Comparison of ENCODE assay signal across 34 cellular contexts in genomic region chr4:40347472-40347871, GRCh38.
"Had no signal": no experiment of that assay in that cellular context is flagged by ENCODE, and none has a peak within 500 bp of the region (broad histone marks: within the 10 kb centered on the region; RNA-seq: fewer than 3 reads in every experiment).

No MANE protein-coding gene starts in this region.

- H3K36me3 ChIP-seq: MG63 had no signal

- H3K4me3 ChIP-seq: MG63 had no signal

- DNase-seq: Karpas-422, Kasumi-1, MG63, MM.1S, MV-4-11, NCI-H1048, NCI-H1092, NCI-H1092 treated with DMSO at 0.1 percent for 48 hours, NCI-H1105, NCI-H1105 treated with DMSO at 0.1 percent for 48 hours, NCI-H1417 treated with DMSO at 0.1 percent for 48 hours, NCI-H1436, NCI-H1436 treated with DMSO at 0.1 percent for 48 hours, NCI-H146, NCI-H1694, NCI-H1694 treated with DMSO at 0.1 percent for 48 hours, NCI-H187, NCI-H187 treated with DMSO at 0.1 percent for 48 hours, NCI-H1930, NCI-H2029, NCI-H2029 treated with DMSO at 0.1 percent for 48 hours, NCI-H2081, NCI-H2081 treated with DMSO at 0.1 percent for 48 hours, NCI-H2107, NCI-H2171, NCI-H2171 treated with DMSO at 0.1 percent for 48 hours, NCI-H2227 treated with DMSO at 0.1 percent for 48 hours, NCI-H226, NCI-H345, NCI-H446, NCI-H446 treated with DMSO at 0.1 percent for 48 hours, NCI-H510A, NCI-H510A treated with DMSO at 0.1 percent for 48 hours, NCI-H524 had no signal

- H3K9me3 ChIP-seq: MG63 had no signal
